1 cellular context compared by ENCODE assay signal in genomic region chr2:101828267-101829017, GRCh38.
TF ChIP-seq lines count a peak whose summit lies in the region.

No MANE protein-coding gene starts in this region.

TF ChIP-seq in WTC11, 78 proteins besides CTCF, POLR2A, EP300 and RAD21 (continued from another document):
- TF ChIP-seq ARID4B (CRISPR knock-in tag; IDR thresholded peaks at IDR 0.05; ENCODE audit: borderline replicate concordance) (no peak), GABPB1 (CRISPR knock-in tag; IDR thresholded peaks at IDR 0.05) (no peak), ZNF532 (CRISPR knock-in tag; IDR thresholded peaks at IDR 0.05; ENCODE audit: borderline replicate concordance) (no peak), E2F5 (CRISPR knock-in tag; IDR thresholded peaks at IDR 0.05) (no peak)
